9 cellular contexts compared by ENCODE assay signal in the genomic region with DNA sequence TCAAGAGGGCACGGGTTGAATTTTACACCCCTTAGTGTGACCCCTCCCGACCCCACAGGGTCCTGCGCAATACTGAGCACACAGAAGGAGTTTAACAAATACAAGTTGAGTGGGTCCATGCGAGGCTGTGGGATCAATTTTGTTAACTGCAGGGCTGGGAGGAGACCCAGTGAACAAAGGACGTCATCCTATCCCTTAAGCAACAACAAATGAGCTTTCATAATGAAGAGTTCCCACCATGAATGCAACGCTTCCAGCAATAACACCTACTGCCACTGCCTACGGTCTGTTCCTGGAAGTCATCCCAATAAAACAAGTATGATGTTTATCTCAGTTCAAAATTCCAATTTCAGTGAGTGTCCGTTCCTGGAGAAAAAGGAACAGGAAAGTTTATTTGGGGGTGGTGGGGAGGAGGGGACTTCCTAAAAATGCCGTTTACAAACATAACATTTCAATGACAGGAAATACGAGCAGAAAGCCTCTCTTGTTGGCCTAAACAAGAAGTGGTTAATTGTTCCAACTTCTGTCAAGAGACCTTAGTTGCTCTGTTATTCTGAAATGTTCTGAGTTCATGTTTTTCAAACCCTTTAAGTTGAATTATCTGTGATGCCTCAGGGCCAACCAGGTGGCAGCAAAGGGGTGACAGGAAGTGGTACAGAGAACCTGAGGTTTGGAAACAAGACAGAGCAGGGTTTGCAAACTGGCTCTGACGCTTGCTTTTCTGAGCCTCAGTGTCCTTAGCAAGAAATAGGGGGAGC.
DNase-seq lines count a peak whose midpoint lies in the region; ATAC-seq and TF ChIP-seq lines count a peak whose summit lies in the region.
"Had no signal": no experiment of that assay in that cellular context is flagged by ENCODE, and none has a peak within 500 bp of the region (broad histone marks: within the 10 kb centered on the region; RNA-seq: fewer than 3 reads in every experiment).

No MANE protein-coding gene starts in this region.

- TF ChIP-seq CTCF in GM12864 (IDR thresholded peaks at IDR 0.05; ENCODE audit: low read depth, low read length, missing control alignments), result peak; percentile 7

- H3K36me3 ChIP-seq in naive thymus-derived CD4-positive, alpha-beta T cell (ENCODE audit: control insufficient read depth in 2 of 3, insufficient read depth in 3 of 3, low read length in 3 of 3), result no peaks in the 10 kb centered on the region

- CTCF ChIA-PET in naive thymus-derived CD4-positive, alpha-beta T cell (lab: Charles Lee), result interaction anchor here (1.0 to 1.4 kb wide), 4 partner anchors 23 to 86 kb away, joined by 4 to 7 read pairs (median 4); no protein-coding TSS in a partner anchor

- POLR2A ChIA-PET in naive thymus-derived CD4-positive, alpha-beta T cell (lab: Charles Lee), result interaction anchor here (0.6 to 2.3 kb wide), 12 partner anchors 10 to 1070 kb away, joined by 3 to 10 read pairs (median 4); a partner anchor contains a TSS

- ATAC-seq in HG03432 (IDR thresholded peaks at IDR 0.05; ENCODE audit: unreplicated experiment) (peak; percentile 78), GM21367 (IDR thresholded peaks at IDR 0.05; ENCODE audit: unreplicated experiment) (no peak)
- ATAC-seq in naive thymus-derived CD4-positive, alpha-beta T cell, result peak; percentile 95

- H3K27ac ChIP-seq in naive thymus-derived CD4-positive, alpha-beta T cell (ENCODE audit: low read depth, low read length), result peak overlapping the region; percentile 74

- H3K36me3 Mint-ChIP-seq in naive thymus-derived CD4-positive, alpha-beta T cell, result peaks cover 2 to 24% (median 7%) of the 10 kb centered on the region in 5 donors

- H3K4me1 ChIP-seq in naive thymus-derived CD4-positive, alpha-beta T cell (ENCODE audit: control insufficient read depth in 2 of 2, insufficient read depth in 2 of 2, low read length in 2 of 2), result peaks cover 30 to 53% of the 10 kb centered on the region in 2 donors

- peaks cover 0 to 5% (median 0%) of the 10 kb centered on the region in 5 donors for H3K27me3 Mint-ChIP-seq in naive thymus-derived CD4-positive, alpha-beta T cell

- DNase-seq in GM12864 (ENCODE audit: low read depth) (peak; percentile 18), NCI-H82 treated with DMSO at 0.1 percent for 48 hours (lab: John Stamatoyannopoulos, UW; ENCODE audit: unreplicated experiment) (no peak), occipital lobe (lab: John Stamatoyannopoulos, UW) (no peak), Kasumi-1 (lab: John Stamatoyannopoulos, UW) (no peak)
- peak; percentile 75 for DNase-seq in activated effector memory CD4-positive, alpha-beta T cell treated with anti-CD3 and anti-CD28 coated beads, Interleukin-2, amount 50 U/mL, for 16 hours
- DNase-seq in naive thymus-derived CD4-positive, alpha-beta T cell, result peak in 7 of 9 donors; percentile 81 to 94 (median 91)
- DNase-seq: DMS79 treated with DMSO at 0.1 percent for 48 hours had no signal

- H3K27ac Mint-ChIP-seq in naive thymus-derived CD4-positive, alpha-beta T cell, result peak overlapping the region; percentile 58 to 99 (median 97)

- H3K4me3 Mint-ChIP-seq in naive thymus-derived CD4-positive, alpha-beta T cell, result peak overlapping the region; percentile 29 to 80 (median 68)

- no peak overlapping the region for H3K4me3 ChIP-seq in GM12864 (ENCODE audit: low read depth, low read length)
- H3K4me3 ChIP-seq in naive thymus-derived CD4-positive, alpha-beta T cell (ENCODE audit: low read length), result peak overlapping the region; percentile 13

- H3K27me3 ChIP-seq in naive thymus-derived CD4-positive, alpha-beta T cell (ENCODE audit: control insufficient read depth in 2 of 2, insufficient read depth in 2 of 2, low read length in 2 of 2), result no peaks in the 10 kb centered on the region

- peaks cover 32 to 76% (median 60%) of the 10 kb centered on the region in 7 donors for H3K4me1 Mint-ChIP-seq in naive thymus-derived CD4-positive, alpha-beta T cell

- peaks cover 0 to 11% (median 2%) of the 10 kb centered on the region in 11 donors for H3K9me3 Mint-ChIP-seq in naive thymus-derived CD4-positive, alpha-beta T cell

- H3K9me3 ChIP-seq in naive thymus-derived CD4-positive, alpha-beta T cell (ENCODE audit: control insufficient read depth in 2 of 3, low read length in 3 of 3), result no peaks in the 10 kb centered on the region

- intact Hi-C loops in naive thymus-derived CD4-positive, alpha-beta T cell (cut with micrococcal nuclease), result loop anchor here in 1 of 2 donors (1.0 to 5.0 kb wide), 11 partner anchors 24 to 1072 kb away; a partner anchor contains a TSS

Comparison
In these comparisons a context has a peak if more than half of its experiments do, and no peak if none do; other contexts are left out.
1. DNase-seq: peak in GM12864 (single experiment), activated effector memory CD4-positive, alpha-beta T cell treated with anti-CD3 and anti-CD28 coated beads, Interleukin-2, amount 50 U/mL, for 16 hours (single experiment) and naive thymus-derived CD4-positive, alpha-beta T cell (7 of 9); none in NCI-H82 treated with DMSO at 0.1 percent for 48 hours (single experiment), occipital lobe (single experiment) and Kasumi-1 (0 of 2).